9 cellular contexts compared by ENCODE assay signal in the genomic region with DNA sequence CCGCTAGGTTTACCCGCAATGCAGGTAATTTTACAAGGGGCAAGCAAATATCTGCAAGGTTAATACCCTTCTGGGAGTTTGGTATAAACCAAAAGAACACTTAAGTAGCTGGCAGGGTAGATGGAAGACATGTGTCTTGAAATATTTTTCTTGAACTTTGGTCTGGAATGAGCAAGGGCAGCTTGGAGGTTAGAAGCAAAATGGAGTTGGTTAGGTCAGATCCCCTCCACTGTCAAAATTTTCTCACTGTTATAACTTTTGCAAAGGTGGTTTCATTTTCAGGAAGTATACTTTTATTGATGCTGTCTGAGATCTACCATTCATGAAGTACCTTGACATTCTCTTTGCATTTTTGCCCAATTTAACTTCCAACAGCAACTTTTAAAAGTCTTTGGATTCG.
"Had no signal": no experiment of that assay in that cellular context is flagged by ENCODE, and none has a peak within 500 bp of the region (broad histone marks: within the 10 kb centered on the region; RNA-seq: fewer than 3 reads in every experiment).

No MANE protein-coding gene starts in this region.

- H3K4me1 ChIP-seq: HAP-1 had no signal

- H3K4me3 ChIP-seq: GM23338, HAP-1 had no signal

- H3K36me3 ChIP-seq: HAP-1 had no signal

- DNase-seq: H7, HFFc6, KG1 had no signal

- H3K4me2 ChIP-seq: GM23338 had no signal

- H2AFZ ChIP-seq: GM23338 had no signal

- H3K27ac Mint-ChIP-seq: GM23338, HFFc6, IgD-negative memory B cell had no signal

- H3K4me3 Mint-ChIP-seq: GM23338, HFFc6, IgD-negative memory B cell had no signal

- H3K4me1 Mint-ChIP-seq: IgD-negative memory B cell had no signal

- H3K27ac ChIP-seq: HL-60 had no signal

- H3K9me3 ChIP-seq: HAP-1 had no signal

- H3K9me3 Mint-ChIP-seq: GM23338, HFFc6, IgD-negative memory B cell had no signal

- ATAC-seq: GM23338, HCT116, HepG2 had no signal

- FAIRE-seq: HepG2 had no signal
